In the genomic region with DNA sequence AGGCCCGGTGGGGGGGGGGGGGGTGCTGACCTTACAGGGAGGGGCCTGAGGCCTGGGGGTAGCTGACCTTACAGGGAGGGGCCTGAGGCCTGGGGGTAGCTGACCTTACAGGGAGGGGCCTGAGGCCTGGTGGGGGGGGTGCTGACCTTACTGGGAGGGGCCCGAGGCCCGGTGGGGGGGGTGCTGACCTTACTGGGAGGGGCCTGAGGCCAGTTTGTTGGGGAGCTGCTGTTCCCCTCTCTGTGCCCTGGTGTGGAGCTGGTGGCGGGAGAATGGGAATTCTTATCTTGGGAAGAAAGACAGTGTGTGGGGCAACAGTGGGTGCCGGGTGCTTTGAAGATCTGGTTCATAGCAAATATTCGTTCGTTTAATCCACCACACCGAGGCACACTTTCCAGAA, we compare ENCODE assay signal across 23 cellular contexts. TPM values are rescaled to one million over a fixed set of nuclear protein-coding genes. Genes with fewer than 3 reads are reported as not detected.
"Had no signal": no experiment of that assay in that cellular context is flagged by ENCODE, and none has a peak within 500 bp of the region (broad histone marks: within the 10 kb centered on the region; RNA-seq: fewer than 3 reads in every experiment).

No MANE protein-coding gene starts in this region.

- H3K27ac Mint-ChIP-seq: naive thymus-derived CD8-positive, alpha-beta T cell; nephron progenitor cell; progenitor cell of endocrine pancreas; stimulated activated effector memory CD8-positive, alpha-beta T cell treated with anti-CD3 and anti-CD28 coated beads, Interleukin-12 subunit alpha, Interleukin-12 subunit beta, amount 100 ng/mL, for 72 hours; type B pancreatic cell had no signal

- H3K4me1 Mint-ChIP-seq: naive thymus-derived CD8-positive, alpha-beta T cell; stimulated activated effector memory CD8-positive, alpha-beta T cell treated with anti-CD3 and anti-CD28 coated beads, Interleukin-12 subunit alpha, Interleukin-12 subunit beta, amount 100 ng/mL, for 72 hours had no signal

- H3K9me3 Mint-ChIP-seq: naive thymus-derived CD8-positive, alpha-beta T cell; nephron progenitor cell; stimulated activated effector memory CD8-positive, alpha-beta T cell treated with anti-CD3 and anti-CD28 coated beads, Interleukin-12 subunit alpha, Interleukin-12 subunit beta, amount 100 ng/mL, for 72 hours; type B pancreatic cell had no signal

- H3K9me3 ChIP-seq: left ventricle myocardium inferior, lower lobe of right lung, neutrophil, pancreas, testis, tibial artery had no signal

- H3K4me1 ChIP-seq: lower lobe of right lung, pancreas, testis had no signal

- FAIRE-seq: colon, frontal cortex, pancreas, urothelium cell line had no signal

- ATAC-seq: left colon; lower lobe of right lung; naive thymus-derived CD8-positive, alpha-beta T cell; pancreas; sciatic nerve; stimulated activated effector memory CD8-positive, alpha-beta T cell treated with anti-CD3 and anti-CD28 coated beads, Interleukin-12 subunit alpha, Interleukin-12 subunit beta, amount 100 ng/mL, for 72 hours had no signal

- H3K4me3 ChIP-seq: left ventricle myocardium inferior, lower lobe of right lung, pancreas, smooth muscle cell, testis, tibial artery had no signal

- DNase-seq: effector CD4-positive, alpha-beta T cell; left colon; left ventricle myocardium inferior; lower lobe of right lung; naive thymus-derived CD8-positive, alpha-beta T cell; nephron progenitor cell; stimulated activated CD4-positive, alpha-beta T cell treated with anti-CD3 and anti-CD28 coated beads, Interleukin-2, amount 100 ng/mL, for 24 hours; stimulated activated CD4-positive, alpha-beta T cell treated with anti-CD3 and anti-CD28 coated beads, Interleukin-4, amount 100 ng/mL, for 24 hours; stimulated activated naive CD4-positive, alpha-beta T cell treated with Interleukin-2 at 50 U/mL for 16 hours; testis; tibial artery had no signal

- H3K4me2 ChIP-seq: smooth muscle cell had no signal

- H3K27me3 ChIP-seq: pancreas, testis had no signal

- H3K36me3 Mint-ChIP-seq: naive thymus-derived CD8-positive, alpha-beta T cell; stimulated activated effector memory CD8-positive, alpha-beta T cell treated with anti-CD3 and anti-CD28 coated beads, Interleukin-12 subunit alpha, Interleukin-12 subunit beta, amount 100 ng/mL, for 72 hours; type B pancreatic cell had no signal

- H3K36me3 ChIP-seq: left ventricle myocardium inferior, lower lobe of right lung, neutrophil, pancreas, tibial artery had no signal

- H3K27ac ChIP-seq: left ventricle myocardium inferior, lower lobe of right lung, pancreas, testis had no signal

- H3K4me3 Mint-ChIP-seq: naive thymus-derived CD8-positive, alpha-beta T cell; nephron progenitor cell; stimulated activated effector memory CD8-positive, alpha-beta T cell treated with anti-CD3 and anti-CD28 coated beads, Interleukin-12 subunit alpha, Interleukin-12 subunit beta, amount 100 ng/mL, for 72 hours; type B pancreatic cell had no signal

RNA-seq across cellular contexts. Expression of a gene that starts 46.6 kb away (rescaled TPM):
- total RNA-seq: mesenteric fat pad; myocyte; naive thymus-derived CD8-positive, alpha-beta T cell had no signal
- polyA plus RNA-seq: naive thymus-derived CD8-positive, alpha-beta T cell had no signal
